28 cellular contexts compared by ENCODE assay signal in genomic region chr10:28147706-28148105, GRCh38.
"Had no signal": no experiment of that assay in that cellular context is flagged by ENCODE, and none has a peak within 500 bp of the region (broad histone marks: within the 10 kb centered on the region; RNA-seq: fewer than 3 reads in every experiment).

No MANE protein-coding gene starts in this region.

- DNase-seq: activated CD4-positive, alpha-beta memory T cell treated with anti-CD3 and anti-CD28 coated beads, Interleukin-2, amount 10 ng/mL, durations not matched to agents 7 days and 5 days; activated CD4-positive, alpha-beta T cell treated with anti-CD3 and anti-CD28 coated beads for 1 hour; activated CD4-positive, alpha-beta T cell treated with anti-CD3 and anti-CD28 coated beads for 4 hours; activated CD4-positive, alpha-beta T cell treated with anti-CD3 and anti-CD28 coated beads, Interleukin-2, amount 10 ng/mL, durations not matched to agents 7 days and 5 days; activated CD4-positive, alpha-beta T cell treated with anti-CD3 and anti-CD28 coated beads, Interleukin-2, amount 50 U/mL, for 4 hours; activated CD8-positive, alpha-beta memory T cell treated with anti-CD3 and anti-CD28 coated beads, Interleukin-2, amount 50 U/mL, for 48 hours; activated effector memory CD4-positive, alpha-beta T cell treated with Interleukin-2 at 50 U/mL for 16 hours; activated gamma-delta T cell treated with Interleukin-2 at 50 U/mL for 16 hours; activated naive CD4-positive, alpha-beta T cell treated with anti-CD3 and anti-CD28 coated beads, Interleukin-2, amount 50 U/mL, for 16 hours; activated naive CD4-positive, alpha-beta T cell treated with Interleukin-2 at 50 U/mL for 16 hours; activated T-cell treated with anti-CD3 and anti-CD28 coated beads for 4 hours; activated T-cell treated with anti-CD3 and anti-CD28 coated beads, Interleukin-2, amount 50 U/mL, for 24 hours; amygdala; aorta; body of pancreas; caudate nucleus; cortex of kidney; dermis blood vessel endothelial cell; effector CD8-positive, alpha-beta T cell; esophagus squamous epithelium; foreskin melanocyte; heart right ventricle; T-helper 2 cell had no signal

- H3K4me1 Mint-ChIP-seq: activated CD4-positive, alpha-beta memory T cell treated with anti-CD3 and anti-CD28 coated beads, Interleukin-2, amount 10 ng/mL, durations not matched to agents 7 days and 5 days; activated CD4-positive, alpha-beta T cell treated with anti-CD3 and anti-CD28 coated beads, Interleukin-2, amount 10 ng/mL, durations not matched to agents 7 days and 5 days; activated T-helper 17 cell treated with anti-CD3 and anti-CD28 coated beads, Interleukin-2, amount 50 U/mL, for 72 hours had no signal

- H3K27ac ChIP-seq: body of pancreas, epithelial cell of prostate, esophagus squamous epithelium, gastroesophageal sphincter, heart right ventricle had no signal

- H3K9me3 Mint-ChIP-seq: activated CD4-positive, alpha-beta memory T cell treated with anti-CD3 and anti-CD28 coated beads, Interleukin-2, amount 10 ng/mL, durations not matched to agents 7 days and 5 days; activated CD4-positive, alpha-beta T cell treated with anti-CD3 and anti-CD28 coated beads, Interleukin-2, amount 10 ng/mL, durations not matched to agents 7 days and 5 days; activated T-cell treated with anti-CD3 and anti-CD28 coated beads, Interleukin-2, amount 50 U/mL, for 24 hours; activated T-helper 17 cell treated with anti-CD3 and anti-CD28 coated beads, Interleukin-2, amount 50 U/mL, for 72 hours; WTC11 had no signal

- H3K27me3 ChIP-seq: body of pancreas, esophagus squamous epithelium, gastroesophageal sphincter, heart right ventricle had no signal

- H3K36me3 Mint-ChIP-seq: WTC11 had no signal

- H3K4me3 Mint-ChIP-seq: activated CD4-positive, alpha-beta memory T cell treated with anti-CD3 and anti-CD28 coated beads, Interleukin-2, amount 10 ng/mL, durations not matched to agents 7 days and 5 days; activated CD4-positive, alpha-beta T cell treated with anti-CD3 and anti-CD28 coated beads, Interleukin-2, amount 10 ng/mL, durations not matched to agents 7 days and 5 days; activated naive CD8-positive, alpha-beta T cell; activated T-cell treated with anti-CD3 and anti-CD28 coated beads, Interleukin-2, amount 50 U/mL, for 24 hours; activated T-helper 17 cell treated with anti-CD3 and anti-CD28 coated beads, Interleukin-2, amount 50 U/mL, for 72 hours; WTC11 had no signal

- H3K27me3 Mint-ChIP-seq: activated CD4-positive, alpha-beta memory T cell treated with anti-CD3 and anti-CD28 coated beads, Interleukin-2, amount 10 ng/mL, durations not matched to agents 7 days and 5 days; activated CD4-positive, alpha-beta T cell treated with anti-CD3 and anti-CD28 coated beads, Interleukin-2, amount 10 ng/mL, durations not matched to agents 7 days and 5 days; activated naive CD8-positive, alpha-beta T cell; activated T-cell treated with anti-CD3 and anti-CD28 coated beads, Interleukin-2, amount 50 U/mL, for 24 hours; activated T-helper 17 cell treated with anti-CD3 and anti-CD28 coated beads, Interleukin-2, amount 50 U/mL, for 72 hours had no signal

- H3K9me3 ChIP-seq: body of pancreas, esophagus squamous epithelium, gastroesophageal sphincter, heart right ventricle had no signal

- H3K4me3 ChIP-seq: body of pancreas, esophagus squamous epithelium, gastroesophageal sphincter, heart right ventricle had no signal

- ATAC-seq: activated T-helper 17 cell treated with anti-CD3 and anti-CD28 coated beads, Interleukin-2, amount 50 U/mL, for 72 hours; body of pancreas; gastroesophageal sphincter; heart right ventricle; WTC11 had no signal

- H3K4me1 ChIP-seq: body of pancreas, esophagus squamous epithelium, gastroesophageal sphincter, heart right ventricle had no signal

- H3K27ac Mint-ChIP-seq: activated CD4-positive, alpha-beta memory T cell treated with anti-CD3 and anti-CD28 coated beads, Interleukin-2, amount 10 ng/mL, durations not matched to agents 7 days and 5 days; activated CD4-positive, alpha-beta T cell treated with anti-CD3 and anti-CD28 coated beads, Interleukin-2, amount 10 ng/mL, durations not matched to agents 7 days and 5 days; activated naive CD8-positive, alpha-beta T cell; activated T-cell treated with anti-CD3 and anti-CD28 coated beads, Interleukin-2, amount 50 U/mL, for 24 hours; activated T-helper 17 cell treated with anti-CD3 and anti-CD28 coated beads, Interleukin-2, amount 50 U/mL, for 72 hours; WTC11 had no signal
